Comparison of ENCODE assay signal across 20 cellular contexts in genomic region chr20:11907621-11908020, GRCh38. TPM values are rescaled to one million over a fixed set of nuclear protein-coding genes. Genes with fewer than 3 reads are reported as not detected.
DNase-seq lines count a peak whose midpoint lies in the region; ATAC-seq, FAIRE-seq and TF ChIP-seq lines count a peak whose summit lies in the region.
"Had no signal": no experiment of that assay in that cellular context is flagged by ENCODE, and none has a peak within 500 bp of the region (broad histone marks: within the 10 kb centered on the region; RNA-seq: fewer than 3 reads in every experiment).

No MANE protein-coding gene starts in this region.

- DNase-seq in EH (ENCODE audit: low read depth) (peak; percentile 55), IMR-90 (peak; percentile 46), bronchial epithelial cell (ENCODE audit: low read depth) (peak; percentile 89), progenitor cell of endocrine pancreas (ENCODE audit: low spot score, unreplicated experiment) (no peak), nucleus accumbens (lab: John Stamatoyannopoulos, UW) (no peak), T-helper 9 cell (no peak)
- DNase-seq: activated B cell treated with CpG ODN at 0.5 μM for 24 hours; activated CD4-positive, alpha-beta T cell treated with anti-CD3 and anti-CD28 coated beads, Interleukin-2, amount 50 U/mL, for 48 hours; activated effector memory CD4-positive, alpha-beta T cell treated with anti-CD3 and anti-CD28 coated beads, Interleukin-2, amount 50 U/mL, for 16 hours; activated naive CD8-positive, alpha-beta T cell treated with anti-CD3 and anti-CD28 coated beads, Interleukin-2, amount 50 U/mL, for 24 hours; CD8-positive, alpha-beta T cell; mesenchymal stem cell; MM.1S; NCI-H1436 treated with DMSO at 0.1 percent for 48 hours; T-helper 2 cell had no signal

- peaks cover 37% of the 10 kb centered on the region for H3K4me1 Mint-ChIP-seq in progenitor cell of endocrine pancreas (ENCODE audit: low read depth)
- H3K4me1 Mint-ChIP-seq: activated B cell treated with CpG ODN at 0.5 μM for 24 hours; activated naive CD8-positive, alpha-beta T cell treated with anti-CD3 and anti-CD28 coated beads, Interleukin-2, amount 50 U/mL, for 24 hours had no signal

- peaks cover 11% of the 10 kb centered on the region for H3K36me3 Mint-ChIP-seq in progenitor cell of endocrine pancreas (ENCODE audit: insufficient read depth)
- H3K36me3 Mint-ChIP-seq: CD8-positive, alpha-beta T cell had no signal

- H3K27ac Mint-ChIP-seq in progenitor cell of endocrine pancreas: peak overlapping the region; percentile 70
- H3K27ac Mint-ChIP-seq: activated B cell treated with CpG ODN at 0.5 μM for 24 hours; activated naive CD8-positive, alpha-beta T cell treated with anti-CD3 and anti-CD28 coated beads, Interleukin-2, amount 50 U/mL, for 24 hours; CD8-positive, alpha-beta T cell; nephron had no signal

- no peak overlapping the region for H3K9ac ChIP-seq in IMR-90 (ENCODE audit: low read depth, low read length)
- H3K9ac ChIP-seq: parathyroid adenoma had no signal

- H3K4ac ChIP-seq in IMR-90 (ENCODE audit: low read depth, low read length): no peak overlapping the region; the same call in 1 of the 2 replicates

- in situ Hi-C loops in IMR-90 (cut with MboI; ENCODE audit: low sequenced_read_pairs): no loop called here

- ATAC-seq in IMR-90 (ENCODE audit: low read depth): no peak
- no peak for ATAC-seq in GM21381 (IDR thresholded peaks at IDR 0.05; ENCODE audit: unreplicated experiment)
- ATAC-seq: activated naive CD8-positive, alpha-beta T cell treated with anti-CD3 and anti-CD28 coated beads, Interleukin-2, amount 50 U/mL, for 24 hours; CD8-positive, alpha-beta T cell; Panc1; sciatic nerve had no signal

- H4K20me1 ChIP-seq in IMR-90 (ENCODE audit: insufficient read depth, low read length): peaks cover 14% of the 10 kb centered on the region

- CTCF ChIA-PET in IMR-90 (lab: Yijun Ruan, JAX): no interaction called here

- TF ChIP-seq CTCF in IMR-90 (conservative IDR thresholded peaks at IDR 0.05; ENCODE audit: low read depth, low read length) (no peak), bronchial epithelial cell (IDR thresholded peaks at IDR 0.05; ENCODE audit: insufficient read depth, low read length, severe bottlenecking) (no peak), progenitor cell of endocrine pancreas (IDR thresholded peaks at IDR 0.05; ENCODE audit: unreplicated experiment) (no peak)

- peaks cover 9% of the 10 kb centered on the region for H3K9me1 ChIP-seq in IMR-90 (ENCODE audit: insufficient read depth, low read length)

- H3K9me3 Mint-ChIP-seq in progenitor cell of endocrine pancreas (ENCODE audit: low read depth): no peaks in the 10 kb centered on the region
- H3K9me3 Mint-ChIP-seq: CD8-positive, alpha-beta T cell; nephron had no signal

- H3K56ac ChIP-seq in IMR-90 (ENCODE audit: extremely low read depth, insufficient read depth, low read length): no peak overlapping the region

- H3K4me1 ChIP-seq in IMR-90 (ENCODE audit: control insufficient read depth, insufficient read depth, low read length): peaks cover 12% of the 10 kb centered on the region
- H3K4me1 ChIP-seq: parathyroid adenoma had no signal

- H3K9me3 ChIP-seq in IMR-90 (ENCODE audit: control insufficient read depth, insufficient read depth, low read length): no peaks in the 10 kb centered on the region

- H3K27me3 ChIP-seq in IMR-90 (ENCODE audit: control insufficient read depth, insufficient read depth, low read length) (no peaks in the 10 kb centered on the region), bronchial epithelial cell (ENCODE audit: control insufficient read depth, insufficient read depth, low read length) (no peaks in the 10 kb centered on the region)

- dilution Hi-C loops in IMR-90 (cut with HindIII; ENCODE audit: low sequenced_read_pairs, unreplicated experiment): no loop called here

- peak overlapping the region; percentile 64; the same call in 1 of the 2 replicates for H3K14ac ChIP-seq in IMR-90 (replicated peaks; ENCODE audit: low read depth, low read length)

- H2BK120ac ChIP-seq in IMR-90 (ENCODE audit: low read depth, low read length): peak overlapping the region; percentile 7; the same call in 1 of the 2 replicates

- peak overlapping the region; percentile 43; the same call in 1 of the 2 replicates for H2AK5ac ChIP-seq in IMR-90 (ENCODE audit: low read depth, low read length)

- peak overlapping the region in 1 of 2 experiments; percentile 49; a peak in 2 of 4 replicates for H4K8ac ChIP-seq in IMR-90 (ENCODE audit: low read depth in 2 of 2, low read length in 2 of 2)

- no peak overlapping the region for H2AK9ac ChIP-seq in IMR-90 (replicated peaks; ENCODE audit: low read depth, low read length, poor library complexity)

- no peaks in the 10 kb centered on the region; the same call in 1 of the 2 replicates for H3K36me3 ChIP-seq in IMR-90 (ENCODE audit: control insufficient read depth, insufficient read depth, low read length)
- H3K36me3 ChIP-seq in bronchial epithelial cell (ENCODE audit: control insufficient read depth, insufficient read depth, low read length): peaks cover 1% of the 10 kb centered on the region

- intact Hi-C loops in IMR-90 (cut with micrococcal nuclease): loop anchor here (10.0 kb wide), 1 partner anchor 297 kb away; no protein-coding TSS in a partner anchor

- no peak for TF ChIP-seq RAD21 in IMR-90 (IDR thresholded peaks at IDR 0.05; ENCODE audit: low read length)

- POLR2A ChIA-PET in IMR-90 (lab: Charles Lee; ENCODE audit: unreplicated experiment): no interaction called here

- no peak overlapping the region for H4K5ac ChIP-seq in IMR-90 (ENCODE audit: low read depth, low read length)

- no peak overlapping the region for H3K4me3 Mint-ChIP-seq in progenitor cell of endocrine pancreas (ENCODE audit: low read depth)
- H3K4me3 Mint-ChIP-seq: activated B cell treated with CpG ODN at 0.5 μM for 24 hours; activated naive CD8-positive, alpha-beta T cell treated with anti-CD3 and anti-CD28 coated beads, Interleukin-2, amount 50 U/mL, for 24 hours; CD8-positive, alpha-beta T cell; nephron had no signal

- peak overlapping the region; percentile 4; the same call in 1 of the 3 replicates for H2BK15ac ChIP-seq in IMR-90 (ENCODE audit: low read depth, low read length)

- FAIRE-seq in bronchial epithelial cell (lab: Jason Lieb, UNC): no peak

- no peak overlapping the region for H3K18ac ChIP-seq in IMR-90 (ENCODE audit: low read depth, low read length)

- peak overlapping the region; percentile 2 for H2BK5ac ChIP-seq in IMR-90 (ENCODE audit: low read depth, low read length, poor library complexity, severe bottlenecking)

- 100% methylated on average over 1 of the region's 4 CpGs; no CpG with 5 or more reads in 1 of the 2 experiments for WGBS in IMR-90 (ENCODE audit: extremely low coverage in 2 of 2, insufficient read length in 1 of 2), 2 experiments

- 0 out of 2 replicates have a peak overlapping the region, but pooled peaks have one; percentile 13 for H2BK20ac ChIP-seq in IMR-90 (ENCODE audit: low read depth, low read length)

- H3K79me1 ChIP-seq in IMR-90 (ENCODE audit: low read depth in 1 of 2, low read length in 2 of 2): peaks cover 32 to 52% of the 10 kb centered on the region in 2 experiments

- TF ChIP-seq POLR2A in IMR-90 (IDR thresholded peaks at IDR 0.05; ENCODE audit: low read depth, low read length): no peak

- H3K23ac ChIP-seq in IMR-90 (ENCODE audit: low read depth, low read length): peak overlapping the region; percentile 54

- H3K4me2 ChIP-seq in IMR-90 (ENCODE audit: low read depth, low read length): no peak overlapping the region

- no peak overlapping the region for H4K91ac ChIP-seq in IMR-90 (ENCODE audit: insufficient read depth, low read depth, low read length)

- no peak overlapping the region for H2AFZ ChIP-seq in IMR-90 (replicated peaks; ENCODE audit: low read length, poor library complexity)
- H2AFZ ChIP-seq: parathyroid adenoma had no signal

- H3K4me3 ChIP-seq in IMR-90 (ENCODE audit: insufficient read depth, low read depth, low read length): no peak overlapping the region
- H3K4me3 ChIP-seq in bronchial epithelial cell (ENCODE audit: low read depth, low read length): no peak overlapping the region

- BruUV-seq in IMR-90 (replicated peaks; lab: Mats Ljungman, UMichigan): no TSS peak

- no peaks in the 10 kb centered on the region for H3K27me3 Mint-ChIP-seq in progenitor cell of endocrine pancreas
- H3K27me3 Mint-ChIP-seq: activated B cell treated with CpG ODN at 0.5 μM for 24 hours; activated naive CD8-positive, alpha-beta T cell treated with anti-CD3 and anti-CD28 coated beads, Interleukin-2, amount 50 U/mL, for 24 hours had no signal

- H3K27ac ChIP-seq in IMR-90 (ENCODE audit: insufficient read depth, low read length): no peak overlapping the region
- H3K27ac ChIP-seq: parathyroid adenoma had no signal

TF ChIP-seq in IMR-90, 13 proteins besides CTCF, POLR2A, EP300 and RAD21 (continues in another document):
- TF ChIP-seq CHD1 (IDR thresholded peaks at IDR 0.05; ENCODE audit: low read depth, low read length): no peak
- no peak for TF ChIP-seq MAFK (IDR thresholded peaks at IDR 0.05; ENCODE audit: low read depth, low read length)
- TF ChIP-seq RCOR1 (IDR thresholded peaks at IDR 0.05; ENCODE audit: insufficient replicate concordance, low read length): no peak
- TF ChIP-seq SMC3 (IDR thresholded peaks at IDR 0.05; ENCODE audit: low read depth, low read length): no peak
- TF ChIP-seq CEBPB (IDR thresholded peaks at IDR 0.05; ENCODE audit: low read depth, low read length): no peak
- no peak for TF ChIP-seq ELK1 (IDR thresholded peaks at IDR 0.05; ENCODE audit: borderline replicate concordance, low read depth, low read length)
- TF ChIP-seq FOS (IDR thresholded peaks at IDR 0.05; ENCODE audit: low read depth, low read length): no peak
- no peak for TF ChIP-seq BHLHE40 (IDR thresholded peaks at IDR 0.05; ENCODE audit: low read depth, low read length)

RNA-seq across cellular contexts. Expression of gene BTBD3, which starts 10.1 kb away (rescaled TPM):
- 44.6 and 44.7 TPM in 2 replicates for total RNA-seq in IMR-90 (2012; rRNA removed)
- polyA plus RNA-seq in IMR-90 (2012; rRNA removed): 21.2 and 22.7 TPM in 2 replicates
- 10.2 and 20.0 TPM in 2 replicates for polyA plus RNA-seq in IMR-90 (2012; cell fraction: cytosol; rRNA removed)
- 22.0 and 45.5 TPM in 2 replicates for polyA plus RNA-seq in IMR-90 (2012; cell fraction: nucleus; rRNA removed; ENCODE audit: low replicate concordance)
- total RNA-seq in bronchial epithelial cell: 16.6 and 19.5 TPM in 2 replicates
- total RNA-seq in progenitor cell of endocrine pancreas: 98.9 and 104 TPM in 2 replicates

Comparison
In these comparisons a context has a peak if more than half of its experiments do, and no peak if none do; other contexts are left out.
1. DNase-seq: peak in EH (single experiment), IMR-90 (single experiment) and bronchial epithelial cell (single experiment); none in progenitor cell of endocrine pancreas (single experiment), nucleus accumbens (0 of 56) and T-helper 9 cell (single experiment).